In the genomic region with DNA sequence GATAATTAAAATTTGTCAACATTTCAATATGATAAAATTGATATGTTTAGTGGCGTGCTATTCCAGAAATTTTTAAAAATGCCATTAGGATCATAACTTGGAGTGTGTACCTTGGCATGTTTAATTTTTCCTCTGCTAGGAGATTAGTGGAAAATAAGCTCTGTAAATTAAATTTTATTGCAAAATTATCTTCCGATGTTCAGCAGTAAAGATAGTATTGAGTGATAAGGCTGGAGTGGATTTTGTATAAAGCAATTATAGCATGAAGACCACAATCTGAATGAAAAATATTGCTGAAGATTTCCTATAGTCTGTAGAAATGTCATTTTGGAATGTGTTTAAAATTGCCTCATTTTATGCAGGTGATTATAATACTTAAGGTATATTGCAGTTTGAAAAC, we compare ENCODE assay signal across 26 cellular contexts.
"Had no signal": no experiment of that assay in that cellular context is flagged by ENCODE, and none has a peak within 500 bp of the region (broad histone marks: within the 10 kb centered on the region; RNA-seq: fewer than 3 reads in every experiment).

No MANE protein-coding gene starts in this region.

- H3K4me3 ChIP-seq: stomach, suprapubic skin, testis, thoracic aorta, thyroid gland, tibial artery, tibial nerve, transverse colon, upper lobe of left lung, upper lobe of right lung, uterus, vagina had no signal

- DNase-seq: stimulated activated CD4-positive, alpha-beta T cell treated with anti-CD3 and anti-CD28 coated beads, Interleukin-2, amount 100 ng/mL, for 48 hours; stimulated activated CD4-positive, alpha-beta T cell treated with anti-CD3 and anti-CD28 coated beads, Interleukin-4, amount 100 ng/mL, for 1 hour; stimulated activated CD4-positive, alpha-beta T cell treated with anti-CD3 and anti-CD28 coated beads, Interleukin-4, amount 100 ng/mL, for 24 hours; stimulated activated CD4-positive, alpha-beta T cell treated with anti-CD3 and anti-CD28 coated beads, Interleukin-4, amount 100 ng/mL, for 4 hours; stimulated activated CD8-positive, alpha-beta memory T cell treated with anti-CD3 and anti-CD28 coated beads, Interleukin-4, amount 100 ng/mL, for 48 hours; stimulated activated naive B cell treated with anti-CD40 and anti-IgM and Interleukin-4, amounts not matched to agents 10 μg/mL and 1 μg/mL and 100 μg/mL, for 72 hours; stimulated activated naive CD4-positive, alpha-beta T cell; stimulated activated naive CD4-positive, alpha-beta T cell treated with Interleukin-2 at 50 U/mL for 16 hours; stimulated activated naive CD8-positive, alpha-beta T cell treated with anti-CD3 and anti-CD28 coated beads, Interleukin-15, amount 100 ng/mL, for 72 hours; stimulated activated naive CD8-positive, alpha-beta T cell treated with anti-CD3 and anti-CD28 coated beads, Interleukin-15, Interleukin-2, amounts not matched to agents 100 U/mL and 50 U/mL, for 24 hours; stomach; substantia nigra; testis; thyroid gland; tibial artery; transverse colon; trophoblast cell; upper lobe of left lung; upper lobe of right lung; uterus had no signal

- H3K4me1 ChIP-seq: suprapubic skin, testis, thyroid gland, tibial artery, upper lobe of left lung, upper lobe of right lung, uterus, vagina had no signal

- H3K27me3 ChIP-seq: stomach, suprapubic skin, testis, thyroid gland, tibial artery, tibial nerve, transverse colon, upper lobe of left lung, upper lobe of right lung, uterus, vagina had no signal

- H3K9me3 ChIP-seq: stomach, suprapubic skin, testis, thoracic aorta, thyroid gland, tibial artery, tibial nerve, transverse colon, upper lobe of left lung, upper lobe of right lung, uterus, vagina had no signal

- H3K27ac ChIP-seq: stomach, suprapubic skin, testis, thoracic aorta, thyroid gland, tibial artery, tibial nerve, transverse colon, upper lobe of left lung, upper lobe of right lung, uterus, vagina had no signal

- H3K36me3 ChIP-seq: stomach, suprapubic skin, thoracic aorta, thyroid gland, tibial artery, tibial nerve, transverse colon, upper lobe of left lung, upper lobe of right lung, uterus, vagina had no signal

- ATAC-seq: stimulated activated effector memory CD8-positive, alpha-beta T cell treated with anti-CD3 and anti-CD28 coated beads, Interleukin-12 subunit alpha, Interleukin-12 subunit beta, amount 100 ng/mL, for 72 hours; stimulated activated memory B cell treated with anti-CD40 and anti-IgM and Interleukin-4, amounts not matched to agents 10 μg/mL and 1 μg/mL and 100 μg/mL, for 72 hours; stimulated activated naive B cell treated with anti-CD40 and anti-IgM and Interleukin-4, amounts not matched to agents 10 μg/mL and 1 μg/mL and 100 μg/mL, for 72 hours; stimulated activated naive CD8-positive, alpha-beta T cell treated with anti-CD3 and anti-CD28 coated beads, Interleukin-15, amount 100 ng/mL, for 72 hours; stimulated activated naive CD8-positive, alpha-beta T cell treated with anti-CD3 and anti-CD28 coated beads, Interleukin-15, Interleukin-2, amounts not matched to agents 100 U/mL and 50 U/mL, for 24 hours; upper lobe of right lung had no signal
